9 cellular contexts compared by ENCODE assay signal in genomic region chr22:49788492-49788891, GRCh38. TPM values are rescaled to one million over a fixed set of nuclear protein-coding genes. Genes with fewer than 3 reads are reported as not detected.
DNase-seq lines count a peak whose midpoint lies in the region; ATAC-seq and TF ChIP-seq lines count a peak whose summit lies in the region.
"Had no signal": no experiment of that assay in that cellular context is flagged by ENCODE, and none has a peak within 500 bp of the region (broad histone marks: within the 10 kb centered on the region; RNA-seq: fewer than 3 reads in every experiment).

No MANE protein-coding gene starts in this region.

- no peak overlapping the region for H4K91ac ChIP-seq in neuronal stem cell (ENCODE audit: low read depth, low read length, poor library complexity)

- H3K27me3 Mint-ChIP-seq in immature natural killer cell (ENCODE audit: low read depth in 3 of 3) = peaks cover 4 to 14% (median 11%) of the 10 kb centered on the region in 3 donors

- DNase-seq in MV-4-11 (lab: John Stamatoyannopoulos, UW) (peak; percentile 42), cardiac fibroblast (ENCODE audit: low read depth in 2 of 2) (peak; percentile 43 to 49), immature natural killer cell (no peak), stomach (peak; percentile 44), SW480 (ENCODE audit: low spot score) (no peak), neuronal stem cell (ENCODE audit: low spot score) (no peak)
- DNase-seq: activated gamma-delta T cell, NCI-H2029 had no signal

- H4K8ac ChIP-seq in neuronal stem cell (ENCODE audit: low read depth, low read length) = no peak overlapping the region

- H2BK120ac ChIP-seq in neuronal stem cell (ENCODE audit: low read depth, low read length) = no peak overlapping the region

- H2AFZ ChIP-seq in neuronal stem cell (ENCODE audit: low read length) = no peak overlapping the region

- intact Hi-C loops in stomach (cut with DNase I; ENCODE audit: low total_unique reads) = no loop called here

- H3K9me3 Mint-ChIP-seq in immature natural killer cell = no peaks in the 10 kb centered on the region

- peaks cover 10 to 24% (median 11%) of the 10 kb centered on the region in 3 donors for H3K36me3 Mint-ChIP-seq in immature natural killer cell

- no peak for ATAC-seq in GM21423 (IDR thresholded peaks at IDR 0.05; ENCODE audit: unreplicated experiment)

- H2BK5ac ChIP-seq in neuronal stem cell (ENCODE audit: low read length) = no peak overlapping the region

- no peak overlapping the region for H3K4me2 ChIP-seq in neuronal stem cell (ENCODE audit: insufficient read depth, low read length, poor library complexity, severe bottlenecking)

- TF ChIP-seq EP300 in stomach (IDR thresholded peaks at IDR 0.05) = no peak

- no peak overlapping the region for H3K18ac ChIP-seq in neuronal stem cell (ENCODE audit: low read length)

- peaks cover 43% of the 10 kb centered on the region for H3K79me1 ChIP-seq in neuronal stem cell (ENCODE audit: low read depth, low read length)

- H3K4ac ChIP-seq in neuronal stem cell (ENCODE audit: low read length) = no peak overlapping the region

- H2BK12ac ChIP-seq in neuronal stem cell (ENCODE audit: low read length) = no peak overlapping the region

- peaks cover 38 to 81% (median 55%) of the 10 kb centered on the region in 4 donors for H3K4me1 ChIP-seq in stomach
- H3K4me1 ChIP-seq in neuronal stem cell (ENCODE audit: control insufficient read depth in 2 of 2, insufficient read depth in 1 of 2, low read depth in 1 of 2, low read length in 2 of 2) = no peaks in the 10 kb centered on the region

- H3K36me3 ChIP-seq in stomach (peaks cover 35 to 87% (median 80%) of the 10 kb centered on the region in 4 donors), neuronal stem cell (replicated peaks in 1 of 2; ENCODE audit: control insufficient read depth in 2 of 2, insufficient read depth in 2 of 2, low read length in 2 of 2) (peaks cover 67 to 99% of the 10 kb centered on the region in 2 donors)

- H3K4me3 Mint-ChIP-seq in immature natural killer cell = peak overlapping the region in 3 of 5 donors; percentile 20 to 44 (median 33)

- no peaks in the 10 kb centered on the region for H3K27me3 ChIP-seq in stomach
- H3K27me3 ChIP-seq in neuronal stem cell (ENCODE audit: control insufficient read depth in 3 of 3, insufficient read depth in 3 of 3, low read depth in 1 of 3, low read length in 3 of 3) = no peaks in the 10 kb centered on the region

- no peak for TF ChIP-seq POLR2A in stomach (IDR thresholded peaks at IDR 0.05)

- H3K4me1 Mint-ChIP-seq in immature natural killer cell = peaks cover 51 to 82% of the 10 kb centered on the region in 2 donors

- H2BK15ac ChIP-seq in neuronal stem cell (ENCODE audit: low read length) = no peak overlapping the region

- WGBS in stomach, 5 donors = 11 to 19% (median 15%) methylated on average over 11 of the region's 11 CpGs
- no CpG with 5 or more reads among the region's 11 CpGs for WGBS in neuronal stem cell (ENCODE audit: extremely low coverage in 2 of 2, insufficient read length in 2 of 2, insufficient replicate concordance in 1 of 2), 2 donors

- TF ChIP-seq CTCF in cardiac fibroblast (IDR thresholded peaks at IDR 0.05; ENCODE audit: low read depth, low read length) (no peak), stomach (IDR thresholded peaks at IDR 0.05) (no peak)

- H3K27ac Mint-ChIP-seq in immature natural killer cell = peak overlapping the region; percentile 60 to 85 (median 68)

- H3K9me3 ChIP-seq in stomach (no peaks in the 10 kb centered on the region), neuronal stem cell (replicated peaks in 1 of 2; ENCODE audit: control insufficient read depth in 2 of 2, insufficient read depth in 1 of 2, low read depth in 1 of 2, low read length in 2 of 2) (no peaks in the 10 kb centered on the region)

- H3K4me3 ChIP-seq in cardiac fibroblast (replicated peaks in 1 of 2; ENCODE audit: low read depth in 2 of 2, low read length in 2 of 2) = no peak overlapping the region
- H3K4me3 ChIP-seq in stomach = no peak overlapping the region
- H3K4me3 ChIP-seq in neuronal stem cell (ENCODE audit: low read length in 2 of 2) = no peak overlapping the region

- H3K23ac ChIP-seq in neuronal stem cell (ENCODE audit: low read depth, low read length, poor library complexity) = no peak overlapping the region

- H3K27ac ChIP-seq in stomach = peak overlapping the region; percentile 35 to 73 (median 56)
- H3K27ac ChIP-seq in neuronal stem cell (replicated peaks; ENCODE audit: low read length) = no peak overlapping the region

- H2AK5ac ChIP-seq in neuronal stem cell (ENCODE audit: low read depth, low read length) = no peak overlapping the region

- H3K14ac ChIP-seq in neuronal stem cell (ENCODE audit: low read length) = no peak overlapping the region

- no peak overlapping the region for H3K9ac ChIP-seq in neuronal stem cell (ENCODE audit: low read depth, low read length, poor library complexity)

RNA-seq across cellular contexts. Expression of gene BRD1, which starts 39.2 kb away (rescaled TPM):
- polyA plus RNA-seq in immature natural killer cell (1 to 10 TPM; 1.5 to 4.5 (median 2.1) TPM), stomach (10 to 100 TPM; 10.0 to 17.7 (median 16.0) TPM)
- total RNA-seq in stomach = 10 to 100 TPM; 29.2 to 92.4 (median 49.4) TPM
- 21.8 TPM for polyA plus RNA-seq in neuronal stem cell (2013, experiment 1 of 2)
- 22.7 TPM for polyA plus RNA-seq in neuronal stem cell (2013, experiment 2 of 2)

Comparison
In these comparisons a context has a peak if more than half of its experiments do, and no peak if none do; other contexts are left out.
1. DNase-seq: peak in MV-4-11 (single experiment), cardiac fibroblast (2 of 2) and stomach (single experiment); none in immature natural killer cell (0 of 3), SW480 (single experiment) and neuronal stem cell (single experiment).